Comparison of ENCODE assay signal across 8 cellular contexts in genomic region chr1:37807220-37807554, GRCh38. TPM values are rescaled to one million over a fixed set of nuclear protein-coding genes. Genes with fewer than 3 reads are reported as not detected.
DNase-seq lines count a peak whose midpoint lies in the region; ATAC-seq, FAIRE-seq and TF ChIP-seq lines count a peak whose summit lies in the region.

No MANE protein-coding gene starts in this region.

- no peak for TF ChIP-seq CTCF in bronchial epithelial cell (IDR thresholded peaks at IDR 0.05; ENCODE audit: insufficient read depth, low read length, severe bottlenecking)

- peak overlapping the region; percentile 98 for H3K4me3 ChIP-seq in ACC112 (ENCODE audit: low read depth, low read length)
- H3K4me3 ChIP-seq in HUES6 (ENCODE audit: low read depth, low read length) = peak overlapping the region; percentile 92
- peak overlapping the region; percentile 73 for H3K4me3 ChIP-seq in bronchial epithelial cell (ENCODE audit: low read depth, low read length)
- H3K4me3 ChIP-seq in mucosa of stomach (ENCODE audit: low read length) = peak overlapping the region; percentile 80

- H3K27me3 ChIP-seq in ACC112 (ENCODE audit: insufficient read depth, low read length) (no peaks in the 10 kb centered on the region), HUES6 (ENCODE audit: control insufficient read depth, insufficient read depth, low read length) (no peaks in the 10 kb centered on the region), bronchial epithelial cell (ENCODE audit: control insufficient read depth, insufficient read depth, low read length) (no peaks in the 10 kb centered on the region), mucosa of stomach (ENCODE audit: control insufficient read depth, insufficient read depth, low read length) (no peaks in the 10 kb centered on the region)

- H3K36me3 ChIP-seq in ACC112 (ENCODE audit: insufficient read depth, low read length) (peaks cover 26% of the 10 kb centered on the region), HUES6 (ENCODE audit: control insufficient read depth, insufficient read depth, low read length) (peaks cover 53% of the 10 kb centered on the region), bronchial epithelial cell (ENCODE audit: control insufficient read depth, insufficient read depth, low read length) (peaks cover 22% of the 10 kb centered on the region), mucosa of stomach (ENCODE audit: control insufficient read depth, insufficient read depth, low read length) (peaks cover 22% of the 10 kb centered on the region)

- H3K9me3 ChIP-seq in HUES6 (ENCODE audit: control insufficient read depth, insufficient read depth, low read depth, low read length) (no peaks in the 10 kb centered on the region), mucosa of stomach (ENCODE audit: control insufficient read depth, low read length) (no peaks in the 10 kb centered on the region)

- ATAC-seq in HG02623 (IDR thresholded peaks at IDR 0.05; ENCODE audit: unreplicated experiment) = no peak
- no peak for ATAC-seq in GM18868 (IDR thresholded peaks at IDR 0.05; ENCODE audit: unreplicated experiment)

- H3K79me2 ChIP-seq in ACC112 (ENCODE audit: control insufficient read depth, insufficient read depth, low read length, unreplicated experiment) = peaks cover 28% of the 10 kb centered on the region

- FAIRE-seq in bronchial epithelial cell (lab: Jason Lieb, UNC) = no peak

- H3K4me1 ChIP-seq in ACC112 (ENCODE audit: control insufficient read depth, insufficient read depth, low read length, unreplicated experiment) (peaks cover 24% of the 10 kb centered on the region), HUES6 (ENCODE audit: control insufficient read depth, insufficient read depth, low read length) (peaks cover 12% of the 10 kb centered on the region), mucosa of stomach (ENCODE audit: control insufficient read depth, insufficient read depth, low read length) (peaks cover 7% of the 10 kb centered on the region)

- DNase-seq in bronchial epithelial cell (ENCODE audit: low read depth) (peak; percentile 6), pons (ENCODE audit: low spot score) (no peak), mesenteric fat pad (ENCODE audit: low spot score) (no peak)

- peak overlapping the region; percentile 48 for H2AFZ ChIP-seq in ACC112 (ENCODE audit: low read length, unreplicated experiment)

- H3K27ac ChIP-seq in ACC112 (ENCODE audit: low read depth, low read length) (peak overlapping the region; percentile 59), HUES6 (ENCODE audit: low read depth, low read length) (peak overlapping the region; percentile 22; the same call in 1 of the 2 replicates)

- H3K9ac ChIP-seq in HUES6 (ENCODE audit: low read length) = peak overlapping the region; percentile 97
- H3K9ac ChIP-seq in mucosa of stomach (ENCODE audit: low read length) = peak overlapping the region; percentile 72

RNA-seq across cellular contexts. Expression of gene C1orf122, which starts 0.4 kb away (rescaled TPM):
- total RNA-seq in bronchial epithelial cell (18.8 and 26.1 TPM in 2 replicates), mesenteric fat pad (44.9 TPM)

RNA-seq across cellular contexts. Expression of gene YRDC, which starts 0.8 kb away (rescaled TPM):
- total RNA-seq in bronchial epithelial cell (25.6 and 47.9 TPM in 2 replicates), mesenteric fat pad (16.2 TPM)

RNA-seq across cellular contexts. Expression of gene MANEAL, which starts 13.5 kb away (rescaled TPM):
- total RNA-seq in bronchial epithelial cell = 0.26 TPM in 2 replicates
- total RNA-seq in mesenteric fat pad = 1.5 TPM

RNA-seq across cellular contexts. Expression of gene EPHA10, which starts 42.3 kb away (rescaled TPM):
- total RNA-seq in bronchial epithelial cell (0.13 and 0.26 TPM in 2 replicates), mesenteric fat pad (not detected)

RNA-seq across cellular contexts. Expression of gene MTF1, which starts 52.2 kb away (rescaled TPM):
- 3.7 and 5.6 TPM in 2 replicates for total RNA-seq in bronchial epithelial cell
- 34.1 TPM for total RNA-seq in mesenteric fat pad
